27 cellular contexts compared by ENCODE assay signal in the genomic region with DNA sequence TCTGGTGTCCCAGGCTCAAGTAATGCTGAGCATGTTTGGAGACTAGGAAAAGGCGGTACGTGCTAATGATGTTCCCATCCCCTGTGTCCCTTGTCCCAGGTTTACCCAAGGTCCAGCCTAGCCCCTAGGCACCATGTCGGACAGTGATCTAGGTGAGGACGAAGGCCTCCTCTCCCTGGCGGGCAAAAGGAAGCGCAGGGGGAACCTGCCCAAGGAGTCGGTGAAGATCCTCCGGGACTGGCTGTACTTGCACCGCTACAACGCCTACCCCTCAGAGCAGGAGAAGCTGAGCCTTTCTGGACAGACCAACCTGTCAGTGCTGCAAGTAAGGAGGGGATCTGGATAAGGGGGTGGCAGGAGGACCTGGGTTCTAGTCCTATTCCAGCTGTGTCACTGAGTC.
"Had no signal": no experiment of that assay in that cellular context is flagged by ENCODE, and none has a peak within 500 bp of the region (broad histone marks: within the 10 kb centered on the region; RNA-seq: fewer than 3 reads in every experiment).

No MANE protein-coding gene starts in this region.

- H3K4me3 Mint-ChIP-seq: activated CD8-positive, alpha-beta memory T cell treated with anti-CD3 and anti-CD28 coated beads, Interleukin-2, amount 10 ng/mL, durations not matched to agents 7 days and 5 days; activated naive CD8-positive, alpha-beta T cell treated with anti-CD3 and anti-CD28 coated beads, Interleukin-2, amount 10 ng/mL, durations not matched to agents 7 days and 5 days; activated T-cell treated with anti-CD3 and anti-CD28 coated beads, Interleukin-2, amount 50 U/mL, for 24 hours; activated T-helper 1 cell treated with anti-CD3 and anti-CD28 coated beads, Interleukin-12 subunit alpha, Interleukin-12 subunit beta, Interleukin-2, Interleukin-4 antibody, amounts not matched to agents 30 ng/mL and 10 ng/mL and 1 ng/mL, durations not matched to agents 14 hours and 24 hours and 36 hours; T-helper 1 cell treated with Interleukin-12 subunit alpha and Interleukin-12 subunit beta and Interleukin-4 antibody, amounts not matched to agents 30 μg/mL and 1 μg/mL, for 36 hours had no signal

- H3K9me3 Mint-ChIP-seq: activated naive CD8-positive, alpha-beta T cell treated with anti-CD3 and anti-CD28 coated beads, Interleukin-2, amount 10 ng/mL, durations not matched to agents 7 days and 5 days; activated T-cell treated with anti-CD3 and anti-CD28 coated beads, Interleukin-2, amount 50 U/mL, for 24 hours; activated T-helper 1 cell treated with anti-CD3 and anti-CD28 coated beads, Interleukin-12 subunit alpha, Interleukin-12 subunit beta, Interleukin-2, Interleukin-4 antibody, amounts not matched to agents 30 ng/mL and 10 ng/mL and 1 ng/mL, durations not matched to agents 14 hours and 24 hours and 36 hours; T-helper 1 cell treated with Interleukin-12 subunit alpha and Interleukin-12 subunit beta and Interleukin-4 antibody, amounts not matched to agents 30 μg/mL and 1 μg/mL, for 36 hours had no signal

- H3K27ac ChIP-seq: adrenal gland, breast epithelium, coronary artery, SJSA1 had no signal

- H3K36me3 ChIP-seq: breast epithelium had no signal

- ATAC-seq: activated CD4-positive, CD25-positive, alpha-beta regulatory T cell treated with anti-CD3 and anti-CD28 coated beads, Interleukin-2, amount 50 U/mL, for 24 hours; activated CD8-positive, alpha-beta memory T cell treated with anti-CD3 and anti-CD28 coated beads, Interleukin-2, amount 10 ng/mL, durations not matched to agents 7 days and 5 days; Panc1; SK-N-SH treated with all-trans-retinoic acid at 6 μM for 48 hours had no signal

- H3K27ac Mint-ChIP-seq: activated CD8-positive, alpha-beta memory T cell treated with anti-CD3 and anti-CD28 coated beads, Interleukin-2, amount 10 ng/mL, durations not matched to agents 7 days and 5 days; activated naive CD8-positive, alpha-beta T cell treated with anti-CD3 and anti-CD28 coated beads, Interleukin-2, amount 10 ng/mL, durations not matched to agents 7 days and 5 days; activated T-helper 1 cell treated with anti-CD3 and anti-CD28 coated beads, Interleukin-12 subunit alpha, Interleukin-12 subunit beta, Interleukin-2, Interleukin-4 antibody, amounts not matched to agents 30 ng/mL and 10 ng/mL and 1 ng/mL, durations not matched to agents 14 hours and 24 hours and 36 hours; T-helper 1 cell treated with Interleukin-12 subunit alpha and Interleukin-12 subunit beta and Interleukin-4 antibody, amounts not matched to agents 30 μg/mL and 1 μg/mL, for 36 hours had no signal

- H3K4me3 ChIP-seq: adrenal gland, breast epithelium, coronary artery, SJSA1 had no signal

- H3K27me3 ChIP-seq: adrenal gland, breast epithelium, SJSA1 had no signal

- DNase-seq: activated CD4-positive, alpha-beta T cell treated with anti-CD3 and anti-CD28 coated beads for 4 hours; activated CD8-positive, alpha-beta memory T cell treated with anti-CD3 and anti-CD28 coated beads, Interleukin-2, amount 10 ng/mL, durations not matched to agents 7 days and 5 days; activated effector memory CD4-positive, alpha-beta T cell treated with anti-CD3 and anti-CD28 coated beads, Interleukin-2, amount 50 U/mL, for 16 hours; activated naive CD4-positive, alpha-beta T cell treated with Interleukin-2 at 50 U/mL for 16 hours; activated naive CD8-positive, alpha-beta T cell treated with anti-CD3 and anti-CD28 coated beads, Interleukin-2, amount 10 ng/mL, durations not matched to agents 7 days and 5 days; activated T-cell treated with anti-CD3 and anti-CD28 coated beads, Interleukin-2, amount 50 U/mL, for 24 hours; adrenal gland; aorta; caudate nucleus; NCI-H1092; NCI-H1417; NCI-H2029; NCI-H345; NCI-H510A; NCI-H69; NK-92 treated with Interleukin-12 subunit alpha and Interleukin-12 subunit beta, amount 100 ng/mL, for 24 hours; OCI-M1; Right ventricle myocardium superior; RPMI8226 had no signal

- H3K9me3 ChIP-seq: adrenal gland, breast epithelium, SJSA1 had no signal

- H3K27me3 Mint-ChIP-seq: activated CD8-positive, alpha-beta memory T cell treated with anti-CD3 and anti-CD28 coated beads, Interleukin-2, amount 10 ng/mL, durations not matched to agents 7 days and 5 days; activated naive CD8-positive, alpha-beta T cell treated with anti-CD3 and anti-CD28 coated beads, Interleukin-2, amount 10 ng/mL, durations not matched to agents 7 days and 5 days; activated T-cell treated with anti-CD3 and anti-CD28 coated beads, Interleukin-2, amount 50 U/mL, for 24 hours had no signal
